Comparison of ENCODE assay signal across 8 cellular contexts in genomic region chr15:48877630-48878595, GRCh38. TPM values are rescaled to one million over a fixed set of nuclear protein-coding genes. Genes with fewer than 3 reads are reported as not detected.
A peak's percentile ranks its signal among the peaks of the same experiment; 100 is the strongest.
DNase-seq lines count a peak whose midpoint lies in the region; ATAC-seq and TF ChIP-seq lines count a peak whose summit lies in the region.

A gene with protein sequence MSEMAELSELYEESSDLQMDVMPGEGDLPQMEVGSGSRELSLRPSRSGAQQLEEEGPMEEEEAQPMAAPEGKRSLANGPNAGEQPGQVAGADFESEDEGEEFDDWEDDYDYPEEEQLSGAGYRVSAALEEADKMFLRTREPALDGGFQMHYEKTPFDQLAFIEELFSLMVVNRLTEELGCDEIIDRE (plus strand): TSS chr15:48878134. CDS start chr15:48878177, 43 bp downstream.

- H3K27ac Mint-ChIP-seq in activated CD4-positive, alpha-beta memory T cell treated with anti-CD3 and anti-CD28 coated beads, Interleukin-2, amount 10 ng/mL, durations not matched to agents 7 days and 5 days = peak within 1 kb of the TSS; percentile 97

- H3K36me3 Mint-ChIP-seq in activated CD4-positive, alpha-beta memory T cell treated with anti-CD3 and anti-CD28 coated beads, Interleukin-2, amount 10 ng/mL, durations not matched to agents 7 days and 5 days (ENCODE audit: low read depth) = peaks cover 17% of the 10 kb centered on the region

- DNase-seq in CD1c-positive myeloid dendritic cell (ENCODE audit: extremely low spot score) (peak; percentile 98), NCI-H82 treated with DMSO at 0.1 percent for 48 hours (lab: John Stamatoyannopoulos, UW; ENCODE audit: unreplicated experiment) (peak; percentile 74), ecto neural progenitor cell (ENCODE audit: low spot score) (peak; percentile 95), lower leg skin (ENCODE audit: low spot score in 2 of 2) (peak; percentile 92 to 98)
- DNase-seq in activated CD4-positive, alpha-beta memory T cell treated with anti-CD3 and anti-CD28 coated beads, Interleukin-2, amount 10 ng/mL, durations not matched to agents 7 days and 5 days = peak; percentile 96
- DNase-seq in stimulated activated CD4-positive, alpha-beta T cell treated with anti-CD3 and anti-CD28 coated beads, TNF-alpha, amount 100 ng/mL, for 1 hour (ENCODE audit: low read depth in 3 of 3, low spot score in 1 of 3) = peak; percentile 79 to 84 (median 82)

- peak in 1 of 2 donors; percentile 49 for TF ChIP-seq POLR2A in lower leg skin (IDR thresholded peaks at IDR 0.05)

- H3K4me3 ChIP-seq in lower leg skin (ENCODE audit: low read depth, poor library complexity, severe bottlenecking) = peak within 1 kb of the TSS; percentile 96

- H3K4me3 Mint-ChIP-seq in activated CD4-positive, alpha-beta memory T cell treated with anti-CD3 and anti-CD28 coated beads, Interleukin-2, amount 10 ng/mL, durations not matched to agents 7 days and 5 days = peak within 1 kb of the TSS; percentile 99

- peaks cover 49% of the 10 kb centered on the region for H3K4me1 Mint-ChIP-seq in activated CD4-positive, alpha-beta memory T cell treated with anti-CD3 and anti-CD28 coated beads, Interleukin-2, amount 10 ng/mL, durations not matched to agents 7 days and 5 days

- CTCF ChIA-PET in activated CD4-positive, alpha-beta memory T cell treated with anti-CD3 and anti-CD28 coated beads, Interleukin-2, amount 10 ng/mL, durations not matched to agents 7 days and 5 days (lab: Charles Lee) = interaction anchor here (0.6 to 3.9 kb wide), 19 partner anchors 16 to 1477 kb away, joined by 3 to 33 read pairs (median 4); partner anchors contain the start of genes CEP152, COPS2, GABPB1 and SECISBP2L

- 0 to 1% methylated on average over 56 to 58 of the region's 58 CpGs for WGBS in lower leg skin, 2 donors

- H3K9me3 Mint-ChIP-seq in activated CD4-positive, alpha-beta memory T cell treated with anti-CD3 and anti-CD28 coated beads, Interleukin-2, amount 10 ng/mL, durations not matched to agents 7 days and 5 days = no peaks in the 10 kb centered on the region

- POLR2A ChIA-PET in activated CD4-positive, alpha-beta memory T cell treated with anti-CD3 and anti-CD28 coated beads, Interleukin-2, amount 10 ng/mL, durations not matched to agents 7 days and 5 days (lab: Charles Lee) = interaction anchor here (0.6 to 3.9 kb wide), 42 partner anchors 9 to 1886 kb away, joined by 3 to 55 read pairs (median 4); partner anchors contain the start of genes CEP152, COPS2, DTWD1 and FAM227B

- intact Hi-C loops in lower leg skin (cut with DNase I; ENCODE audit: low total_unique reads) = no loop called here

- ATAC-seq in GM19438 (IDR thresholded peaks at IDR 0.05; ENCODE audit: low read depth, unreplicated experiment) (peak; percentile 97), HG03575 (IDR thresholded peaks at IDR 0.05; ENCODE audit: extremely low read depth, insufficient number of reproducible peaks, low FRiP score, unreplicated experiment) (peak; percentile 63)

- H3K27me3 Mint-ChIP-seq in activated CD4-positive, alpha-beta memory T cell treated with anti-CD3 and anti-CD28 coated beads, Interleukin-2, amount 10 ng/mL, durations not matched to agents 7 days and 5 days = no peaks in the 10 kb centered on the region

- no peak for TF ChIP-seq CTCF in lower leg skin (IDR thresholded peaks at IDR 0.05)

RNA-seq across cellular contexts. Expression of the gene that starts here (rescaled TPM):
- 100 to 1,000 TPM in 1 of 2 experiments, 10 to 100 TPM in 1; 99.7 to 102 TPM for total RNA-seq in activated CD4-positive, alpha-beta memory T cell treated with anti-CD3 and anti-CD28 coated beads, Interleukin-2, amount 10 ng/mL, durations not matched to agents 7 days and 5 days
- 100 to 1,000 TPM in 1 of 4 donors, 10 to 100 TPM in 3; 58.5 to 127 (median 78.4) TPM for total RNA-seq in lower leg skin

Comparison
In these comparisons a context has a peak if more than half of its experiments do, and no peak if none do; other contexts are left out.
1. Peak in every context shown above with its lines: DNase-seq, ATAC-seq and H3K4me3 ChIP-seq.